9 cellular contexts compared by ENCODE assay signal in the genomic region with DNA sequence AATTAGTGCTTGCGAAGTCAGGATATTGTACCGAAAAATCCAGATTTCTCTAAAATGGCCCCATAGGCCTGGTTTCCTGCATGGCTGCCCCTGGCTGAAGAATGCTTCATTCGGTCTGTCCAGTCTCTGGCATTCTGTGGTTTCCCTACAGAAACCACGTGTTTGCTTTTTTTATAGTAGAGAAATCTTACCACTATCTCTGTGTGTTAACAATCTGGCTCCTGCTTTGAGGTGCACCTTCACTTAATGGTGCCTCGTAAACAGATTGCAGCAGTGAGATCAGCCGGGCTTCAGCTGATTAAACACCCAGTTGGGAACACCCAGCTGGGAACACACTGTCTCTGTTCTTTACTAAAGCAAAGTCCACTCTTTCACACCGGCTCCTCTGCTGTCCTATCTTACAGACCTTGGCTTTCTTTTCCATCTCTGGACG. TPM values are rescaled to one million over a fixed set of nuclear protein-coding genes. Genes with fewer than 3 reads are reported as not detected.
DNase-seq lines count a peak whose midpoint lies in the region; TF ChIP-seq lines count a peak whose summit lies in the region.
"Had no signal": no experiment of that assay in that cellular context is flagged by ENCODE, and none has a peak within 500 bp of the region (broad histone marks: within the 10 kb centered on the region; RNA-seq: fewer than 3 reads in every experiment).

No MANE protein-coding gene starts in this region.

- BruUV-seq in PC-9 (replicated peaks; lab: Mats Ljungman, UMichigan), result no TSS peak

- POLR2A ChIA-PET in PC-9 (lab: Charles Lee; ENCODE audit: unreplicated experiment), result no interaction called here

- H3K4me1 ChIP-seq in PC-9 (replicated peaks; ENCODE audit: insufficient read depth) (peaks cover 3% of the 10 kb centered on the region), sigmoid colon (peaks cover 0 to 20% (median 15%) of the 10 kb centered on the region in 4 donors)

- H3K36me3 ChIP-seq in PC-9 (ENCODE audit: low read depth) (peaks cover 22% of the 10 kb centered on the region), sigmoid colon (peaks cover 0 to 7% (median 2%) of the 10 kb centered on the region in 4 donors)

- peaks cover 69% of the 10 kb centered on the region for H3K79me2 ChIP-seq in PC-9 (ENCODE audit: low read depth)

- TF ChIP-seq POLR2A in sigmoid colon (IDR thresholded peaks at IDR 0.05), result no peak

- H2AFZ ChIP-seq in PC-9, result no peak overlapping the region

- peaks cover 46% of the 10 kb centered on the region for H4K20me1 ChIP-seq in PC-9 (ENCODE audit: insufficient read depth)

- WGBS in sigmoid colon, 2 donors, result 12 to 53% methylated on average over 8 of the region's 8 CpGs

- no peak overlapping the region for H3K4me2 ChIP-seq in PC-9

- H3K9me2 ChIP-seq in PC-9 (ENCODE audit: insufficient read depth), result no peaks in the 10 kb centered on the region

- CTCF ChIA-PET in PC-9 (lab: Charles Lee), result no interaction called here

- intact Hi-C loops in PC-9 (cut with micrococcal nuclease; ENCODE audit: unreplicated experiment), result no loop called here
- intact Hi-C loops in sigmoid colon (cut with DNase I), result no loop called here
- intact Hi-C loops in posterior vena cava (cut with DNase I), result no loop called here

- peaks cover 56% of the 10 kb centered on the region for H3F3A ChIP-seq in PC-9 (ENCODE audit: insufficient read depth, low read depth)

- 0 out of 2 replicates have a peak overlapping the region, but pooled peaks have one; percentile 12 for H3K27ac ChIP-seq in PC-9
- H3K27ac ChIP-seq in sigmoid colon, result peak overlapping the region in 3 of 4 donors; percentile 12 to 51 (median 16)

- DNase-seq in NCI-H2081 (lab: John Stamatoyannopoulos, UW) (peak; percentile 2 to 42), NCI-H2081 treated with DMSO at 0.1 percent for 48 hours (lab: John Stamatoyannopoulos, UW) (no peak), PC-9 (no peak), foreskin melanocyte (peak; percentile 30), sigmoid colon (no peak), hippocampal formation (lab: John Stamatoyannopoulos, UW) (no peak), NCI-H748 treated with DMSO at 0.1 percent for 48 hours (lab: John Stamatoyannopoulos, UW) (no peak), posterior vena cava (ENCODE audit: low spot score) (no peak)
- DNase-seq: stimulated activated CD8-positive, alpha-beta memory T cell treated with anti-CD3 and anti-CD28 coated beads, Interleukin-4, amount 100 ng/mL, for 48 hours had no signal

- TF ChIP-seq EP300 in sigmoid colon (IDR thresholded peaks at IDR 0.05), result no peak

- H3K27me3 ChIP-seq in PC-9 (ENCODE audit: insufficient read depth, low read depth) (no peaks in the 10 kb centered on the region), sigmoid colon (no peaks in the 10 kb centered on the region)

- H3K9me3 ChIP-seq in PC-9 (ENCODE audit: insufficient read depth, low read depth) (no peaks in the 10 kb centered on the region), sigmoid colon (no peaks in the 10 kb centered on the region)

- H3K4me3 ChIP-seq in PC-9 (no peak overlapping the region), sigmoid colon (no peak overlapping the region)

- no peak for TF ChIP-seq CTCF in PC-9 (conservative IDR thresholded peaks at IDR 0.05)
- TF ChIP-seq CTCF in sigmoid colon (IDR thresholded peaks at IDR 0.05), result no peak

RNA-seq across cellular contexts. Expression of a gene that starts 6.7 kb away (rescaled TPM):
- total RNA-seq in PC-9 (2021) (8.2 and 9.5 TPM in 2 replicates), sigmoid colon (10 to 100 TPM in 2 of 4 donors, 1 to 10 TPM in 2; 3.3 to 12.7 (median 10.6) TPM), posterior vena cava (1 to 10 TPM; 4.3 to 6.1 TPM)
- 10 to 100 TPM in 1 of 3 donors, 1 to 10 TPM in 2; 6.3 to 10.9 (median 9.6) TPM for polyA plus RNA-seq in sigmoid colon

RNA-seq across cellular contexts. Expression of a gene that starts 21.1 kb away (rescaled TPM):
- 18.9 and 22.0 TPM in 2 replicates for total RNA-seq in PC-9 (2021)
- 10 to 100 TPM; 17.7 to 18.8 (median 17.9) TPM for total RNA-seq in sigmoid colon
- polyA plus RNA-seq in sigmoid colon, result 10 to 100 TPM; 15.6 to 26.9 (median 20.3) TPM
- total RNA-seq in posterior vena cava, result 10 to 100 TPM; 33.0 to 34.4 TPM

RNA-seq across cellular contexts. Expression of a gene that starts 21.3 kb away (rescaled TPM):
- total RNA-seq in PC-9 (2021) (120 and 151 TPM in 2 replicates), sigmoid colon (100 to 1,000 TPM; 183 to 446 (median 295) TPM), posterior vena cava (100 to 1,000 TPM; 130 to 144 TPM)
- polyA plus RNA-seq in sigmoid colon, result 100 to 1,000 TPM; 527 to 799 (median 731) TPM

RNA-seq across cellular contexts. Expression of a gene that starts 43.0 kb away (rescaled TPM):
- total RNA-seq in PC-9 (2021), result 16.1 and 19.0 TPM in 2 replicates
- total RNA-seq in sigmoid colon, result 1 to 10 TPM; 6.8 to 9.7 (median 8.2) TPM
- 10 to 100 TPM; 19.2 to 21.3 (median 20.1) TPM for polyA plus RNA-seq in sigmoid colon
- 1 to 10 TPM; 7.1 to 8.5 TPM for total RNA-seq in posterior vena cava

RNA-seq across cellular contexts. Expression of a gene that starts 46.3 kb away (rescaled TPM):
- total RNA-seq in PC-9 (2021), result 10.2 and 11.5 TPM in 2 replicates
- total RNA-seq in sigmoid colon, result 1 to 10 TPM in 3 of 4 donors, not detected in 1; 1.4 to 3.8 (median 2.0) TPM
- 1 to 10 TPM; 2.4 to 6.9 (median 5.5) TPM for polyA plus RNA-seq in sigmoid colon
- total RNA-seq in posterior vena cava, result 1 to 10 TPM; 3.2 to 4.1 TPM

Comparison
In these comparisons a context has a peak if more than half of its experiments do, and no peak if none do; other contexts are left out.
1. DNase-seq: peak in NCI-H2081 (2 of 2) and foreskin melanocyte (single experiment); none in NCI-H2081 treated with DMSO at 0.1 percent for 48 hours (single experiment), PC-9 (0 of 2), sigmoid colon (single experiment), hippocampal formation (0 of 2), NCI-H748 treated with DMSO at 0.1 percent for 48 hours (single experiment) and posterior vena cava (single experiment).